ENCODE assay signal across 15 cellular contexts in the genomic region with DNA sequence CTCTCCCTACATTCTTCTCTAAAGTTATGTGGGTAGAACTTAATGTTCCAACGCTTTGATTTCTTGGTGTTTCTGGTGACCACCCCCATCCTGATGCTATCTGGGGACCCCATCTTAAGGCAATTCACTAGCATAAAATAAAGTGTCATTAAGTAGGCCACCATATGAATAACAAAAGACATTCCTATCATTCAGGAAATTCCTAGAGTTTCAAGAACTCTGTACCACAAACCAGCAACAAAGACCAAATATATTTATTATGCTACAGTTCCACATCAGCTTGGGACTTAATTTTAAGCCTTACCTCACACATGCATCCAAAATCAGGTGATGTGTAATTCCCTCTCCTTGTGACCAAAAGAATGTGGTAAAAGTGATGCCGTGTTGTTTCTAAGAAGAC.
"Had no signal": no experiment of that assay in that cellular context is flagged by ENCODE, and none has a peak within 500 bp of the region (broad histone marks: within the 10 kb centered on the region; RNA-seq: fewer than 3 reads in every experiment).

No MANE protein-coding gene starts in this region.

- H3K27me3 ChIP-seq: gastrocnemius medialis, heart left ventricle, suprapubic skin had no signal

- H3K36me3 ChIP-seq: gastrocnemius medialis, heart left ventricle, suprapubic skin had no signal

- H3K4me1 ChIP-seq: gastrocnemius medialis, heart left ventricle, suprapubic skin had no signal

- H3K4me3 ChIP-seq: gastrocnemius medialis, heart left ventricle, suprapubic skin had no signal

- DNase-seq: activated CD4-positive, alpha-beta T cell treated with anti-CD3 and anti-CD28 coated beads, Interleukin-2, amount 10 ng/mL, durations not matched to agents 7 days and 5 days; activated CD4-positive, CD25-positive, alpha-beta regulatory T cell; activated CD8-positive, alpha-beta memory T cell treated with anti-CD3 and anti-CD28 coated beads for 24 hours; activated gamma-delta T cell treated with Interleukin-2 at 50 U/mL for 16 hours; activated naive CD8-positive, alpha-beta T cell treated with anti-CD3 and anti-CD28 coated beads, Interleukin-2, amount 10 ng/mL, durations not matched to agents 7 days and 5 days; anterior cingulate cortex; dermis blood vessel endothelial cell; effector memory CD8-positive, alpha-beta T cell; gastrocnemius medialis; heart left ventricle; kidney; left ventricle myocardium superior; stimulated activated naive CD8-positive, alpha-beta T cell treated with anti-CD3 and anti-CD28 coated beads, Interleukin-15, Interleukin-2, amounts not matched to agents 100 U/mL and 50 U/mL, for 24 hours had no signal

- H3K27ac ChIP-seq: epithelial cell of prostate, gastrocnemius medialis, heart left ventricle, suprapubic skin had no signal

- H3K9me3 ChIP-seq: gastrocnemius medialis, heart left ventricle, suprapubic skin had no signal
